Comparison of ENCODE assay signal across 28 cellular contexts in genomic region chr1:233547726-233548125, GRCh38.
"Had no signal": no experiment of that assay in that cellular context is flagged by ENCODE, and none has a peak within 500 bp of the region (broad histone marks: within the 10 kb centered on the region; RNA-seq: fewer than 3 reads in every experiment).

No MANE protein-coding gene starts in this region.

- H3K27me3 Mint-ChIP-seq: stimulated activated memory B cell treated with anti-CD40 and anti-IgM and Interleukin-4, amounts not matched to agents 10 μg/mL and 1 μg/mL and 100 μg/mL, for 72 hours had no signal

- H3K27ac Mint-ChIP-seq: stimulated activated effector memory CD8-positive, alpha-beta T cell treated with anti-CD3 and anti-CD28 coated beads, Interleukin-12 subunit alpha, Interleukin-12 subunit beta, amount 100 ng/mL, for 72 hours; stimulated activated memory B cell treated with anti-CD40 and anti-IgM and Interleukin-4, amounts not matched to agents 10 μg/mL and 1 μg/mL and 100 μg/mL, for 72 hours; stimulated activated naive B cell treated with anti-CD40 and anti-IgM and Interleukin-4, amounts not matched to agents 10 μg/mL and 1 μg/mL and 100 μg/mL, for 72 hours; stimulated activated naive CD8-positive, alpha-beta T cell treated with anti-CD3 and anti-CD28 coated beads, Interleukin-15, Interleukin-2, amounts not matched to agents 100 ng/mL and 50 ng/mL, for 24 hours; type B pancreatic cell had no signal

- H3K27ac ChIP-seq: stomach, suprapubic skin, testis, thoracic aorta, thyroid gland, tibial artery, tibial nerve, transverse colon, upper lobe of left lung, upper lobe of right lung, uterus, vagina had no signal

- H3K36me3 Mint-ChIP-seq: stimulated activated effector memory CD8-positive, alpha-beta T cell treated with anti-CD3 and anti-CD28 coated beads, Interleukin-12 subunit alpha, Interleukin-12 subunit beta, amount 100 ng/mL, for 72 hours; stimulated activated memory B cell treated with anti-CD40 and anti-IgM and Interleukin-4, amounts not matched to agents 10 μg/mL and 1 μg/mL and 100 μg/mL, for 72 hours; stimulated activated naive B cell treated with anti-CD40 and anti-IgM and Interleukin-4, amounts not matched to agents 10 μg/mL and 1 μg/mL and 100 μg/mL, for 72 hours; type B pancreatic cell had no signal

- H3K9me3 Mint-ChIP-seq: stimulated activated effector memory CD8-positive, alpha-beta T cell treated with anti-CD3 and anti-CD28 coated beads, Interleukin-12 subunit alpha, Interleukin-12 subunit beta, amount 100 ng/mL, for 72 hours; stimulated activated naive CD8-positive, alpha-beta T cell treated with anti-CD3 and anti-CD28 coated beads, Interleukin-15, amount 100 ng/mL, for 72 hours; type B pancreatic cell had no signal

- DNase-seq: stimulated activated CD4-positive, alpha-beta T cell treated with anti-CD3 and anti-CD28 coated beads, Interleukin-2, amount 100 ng/mL, for 48 hours; stimulated activated CD4-positive, alpha-beta T cell treated with anti-CD3 and anti-CD28 coated beads, Interleukin-4, amount 100 ng/mL, for 1 hour; stimulated activated CD4-positive, alpha-beta T cell treated with anti-CD3 and anti-CD28 coated beads, Interleukin-4, amount 100 ng/mL, for 24 hours; stimulated activated CD4-positive, alpha-beta T cell treated with anti-CD3 and anti-CD28 coated beads, Interleukin-4, amount 100 ng/mL, for 4 hours; stimulated activated CD8-positive, alpha-beta memory T cell treated with anti-CD3 and anti-CD28 coated beads, Interleukin-4, amount 100 ng/mL, for 48 hours; stimulated activated naive B cell treated with anti-CD40 and anti-IgM and Interleukin-4, amounts not matched to agents 10 μg/mL and 1 μg/mL and 100 μg/mL, for 72 hours; stimulated activated naive CD4-positive, alpha-beta T cell; stimulated activated naive CD4-positive, alpha-beta T cell treated with Interleukin-2 at 50 U/mL for 16 hours; stimulated activated naive CD8-positive, alpha-beta T cell treated with anti-CD3 and anti-CD28 coated beads, Interleukin-15, amount 100 ng/mL, for 72 hours; stimulated activated naive CD8-positive, alpha-beta T cell treated with anti-CD3 and anti-CD28 coated beads, Interleukin-15, Interleukin-2, amounts not matched to agents 100 U/mL and 50 U/mL, for 24 hours; stomach; substantia nigra; testis; thyroid gland; tibial artery; transverse colon; trophoblast cell; upper lobe of left lung; upper lobe of right lung; uterus had no signal

- H3K4me3 Mint-ChIP-seq: stimulated activated effector memory CD8-positive, alpha-beta T cell treated with anti-CD3 and anti-CD28 coated beads, Interleukin-12 subunit alpha, Interleukin-12 subunit beta, amount 100 ng/mL, for 72 hours; stimulated activated memory B cell treated with anti-CD40 and anti-IgM and Interleukin-4, amounts not matched to agents 10 μg/mL and 1 μg/mL and 100 μg/mL, for 72 hours; stimulated activated naive B cell treated with anti-CD40 and anti-IgM and Interleukin-4, amounts not matched to agents 10 μg/mL and 1 μg/mL and 100 μg/mL, for 72 hours; stimulated activated naive CD8-positive, alpha-beta T cell treated with anti-CD3 and anti-CD28 coated beads, Interleukin-15, amount 100 ng/mL, for 72 hours; stimulated activated naive CD8-positive, alpha-beta T cell treated with anti-CD3 and anti-CD28 coated beads, Interleukin-15, Interleukin-2, amounts not matched to agents 100 ng/mL and 50 ng/mL, for 24 hours; type B pancreatic cell had no signal

- H3K4me1 Mint-ChIP-seq: stimulated activated effector memory CD8-positive, alpha-beta T cell treated with anti-CD3 and anti-CD28 coated beads, Interleukin-12 subunit alpha, Interleukin-12 subunit beta, amount 100 ng/mL, for 72 hours; stimulated activated memory B cell treated with anti-CD40 and anti-IgM and Interleukin-4, amounts not matched to agents 10 μg/mL and 1 μg/mL and 100 μg/mL, for 72 hours; stimulated activated naive B cell treated with anti-CD40 and anti-IgM and Interleukin-4, amounts not matched to agents 10 μg/mL and 1 μg/mL and 100 μg/mL, for 72 hours; stimulated activated naive CD8-positive, alpha-beta T cell treated with anti-CD3 and anti-CD28 coated beads, Interleukin-15, amount 100 ng/mL, for 72 hours had no signal

- ATAC-seq: stimulated activated effector memory CD8-positive, alpha-beta T cell treated with anti-CD3 and anti-CD28 coated beads, Interleukin-12 subunit alpha, Interleukin-12 subunit beta, amount 100 ng/mL, for 72 hours; stimulated activated memory B cell treated with anti-CD40 and anti-IgM and Interleukin-4, amounts not matched to agents 10 μg/mL and 1 μg/mL and 100 μg/mL, for 72 hours; stimulated activated naive B cell treated with anti-CD40 and anti-IgM and Interleukin-4, amounts not matched to agents 10 μg/mL and 1 μg/mL and 100 μg/mL, for 72 hours; stimulated activated naive CD8-positive, alpha-beta T cell treated with anti-CD3 and anti-CD28 coated beads, Interleukin-15, amount 100 ng/mL, for 72 hours; stimulated activated naive CD8-positive, alpha-beta T cell treated with anti-CD3 and anti-CD28 coated beads, Interleukin-15, Interleukin-2, amounts not matched to agents 100 U/mL and 50 U/mL, for 24 hours; upper lobe of right lung had no signal
